ENCODE assay signal across 8 cellular contexts in genomic region chr16:49556252-49557069, GRCh38.
DNase-seq lines count a peak whose midpoint lies in the region; TF ChIP-seq lines count a peak whose summit lies in the region.

No MANE protein-coding gene starts in this region.

- H3K79me2 ChIP-seq in mammary epithelial cell (ENCODE audit: insufficient read depth, low read length) = no peaks in the 10 kb centered on the region
- H3K79me2 ChIP-seq in hepatocyte = no peaks in the 10 kb centered on the region

- no peaks in the 10 kb centered on the region for H3K4me1 Mint-ChIP-seq in MCF 10A (ENCODE audit: insufficient read depth, unreplicated experiment)

- H3K9me2 ChIP-seq in hepatocyte (replicated peaks; ENCODE audit: insufficient read depth) = no peaks in the 10 kb centered on the region

- BruUV-seq in MCF 10A (replicated peaks; lab: Mats Ljungman, UMichigan) (no TSS peak), mammary epithelial cell (replicated peaks; lab: Mats Ljungman, UMichigan) (no TSS peak)

- 61% methylated on average over 9 of the region's 9 CpGs for WGBS in mammary epithelial cell (ENCODE audit: low coverage, missing lambda C conversion rate)
- WGBS in hepatocyte (ENCODE audit: low lambda C conversion rate, missing lambda C conversion rate) = 37% methylated on average over 9 of the region's 9 CpGs
- 40 to 60% methylated on average over 5 to 9 of the region's 9 CpGs for WGBS in transverse colon (ENCODE audit: low coverage in 1 of 2), 2 donors

- H3K9me3 ChIP-seq in mammary epithelial cell (replicated peaks; ENCODE audit: insufficient read depth, low read length) = peaks cover 12% of the 10 kb centered on the region
- no peaks in the 10 kb centered on the region for H3K9me3 ChIP-seq in hepatocyte (ENCODE audit: low read depth)
- H3K9me3 ChIP-seq in transverse colon = no peaks in the 10 kb centered on the region

- TF ChIP-seq CTCF in MCF 10A (IDR thresholded peaks at IDR 0.05; ENCODE audit: unreplicated experiment) (peak; percentile 35), mammary epithelial cell (conservative IDR thresholded peaks at IDR 0.05 in 1 of 2, IDR thresholded peaks at IDR 0.05 in 1 of 2; ENCODE audit: extremely low read depth in 1 of 2, insufficient read depth in 1 of 2, low read depth in 1 of 2, low read length in 2 of 2) (no peak), hepatocyte (IDR thresholded peaks at IDR 0.05; ENCODE audit: poor library complexity) (peak; percentile 76), transverse colon (IDR thresholded peaks at IDR 0.05) (peak; percentile 27 to 40 (median 35))

- H3K4me1 ChIP-seq in mammary epithelial cell (ENCODE audit: insufficient read depth, low read length) (no peaks in the 10 kb centered on the region), hepatocyte (ENCODE audit: insufficient read depth) (peaks cover 14% of the 10 kb centered on the region), transverse colon (no peaks in the 10 kb centered on the region)

- no peak overlapping the region for H3K9ac ChIP-seq in mammary epithelial cell (ENCODE audit: insufficient read depth, low read length)

- H3K27me3 ChIP-seq in mammary epithelial cell (ENCODE audit: insufficient read depth, low read length) = no peaks in the 10 kb centered on the region
- no peaks in the 10 kb centered on the region for H3K27me3 ChIP-seq in hepatocyte
- no peaks in the 10 kb centered on the region for H3K27me3 ChIP-seq in transverse colon

- H3K36me3 Mint-ChIP-seq in MCF 10A (ENCODE audit: insufficient read depth, unreplicated experiment) = no peaks in the 10 kb centered on the region

- no peak overlapping the region for H3K4me3 Mint-ChIP-seq in MCF 10A (ENCODE audit: unreplicated experiment)

- H3K36me3 ChIP-seq in mammary epithelial cell (ENCODE audit: insufficient read depth, low read length) = no peaks in the 10 kb centered on the region
- no peaks in the 10 kb centered on the region for H3K36me3 ChIP-seq in hepatocyte (replicated peaks; ENCODE audit: insufficient read depth, low read depth)
- no peaks in the 10 kb centered on the region for H3K36me3 ChIP-seq in transverse colon

- no peak for TF ChIP-seq POLR2A in transverse colon (IDR thresholded peaks at IDR 0.05)

- dilution Hi-C loops in mammary epithelial cell (cut with HindIII; ENCODE audit: low sequenced_read_pairs) = no loop called here

- H3K4me2 ChIP-seq in mammary epithelial cell (ENCODE audit: insufficient read depth, low read depth, low read length) (no peak overlapping the region), hepatocyte (peak overlapping the region; percentile 69)

- H3K27ac ChIP-seq in mammary epithelial cell (ENCODE audit: insufficient read depth, low read depth, low read length) = no peak overlapping the region
- peak overlapping the region; percentile 38 for H3K27ac ChIP-seq in hepatocyte
- H3K27ac ChIP-seq in transverse colon = no peak overlapping the region

- H3K27ac Mint-ChIP-seq in MCF 10A (ENCODE audit: low read depth, unreplicated experiment) = no peak overlapping the region

- H2AFZ ChIP-seq in mammary epithelial cell (ENCODE audit: low read depth, low read length) (no peak overlapping the region), hepatocyte (no peak overlapping the region)

- H3K4me3 ChIP-seq in mammary epithelial cell (replicated peaks in 1 of 3; ENCODE audit: insufficient read depth in 1 of 3, low read depth in 2 of 3, low read length in 3 of 3) (no peak overlapping the region), hepatocyte (no peak overlapping the region), transverse colon (no peak overlapping the region)

- no peak for DNase-seq in MCF 10A (ENCODE audit: unreplicated experiment)
- no peak for DNase-seq in mammary epithelial cell
- DNase-seq in RKO (ENCODE audit: low spot score) = peak; percentile 45
- peak; percentile 69 for DNase-seq in hepatocyte (ENCODE audit: low spot score)
- no peak for DNase-seq in transverse colon
- DNase-seq in activated CD4-positive, CD25-positive, alpha-beta regulatory T cell (lab: John Stamatoyannopoulos, UW) = no peak
- DNase-seq in AML-193 (lab: John Stamatoyannopoulos, UW) = no peak
- no peak for DNase-seq in activated CD4-positive, alpha-beta T cell treated with anti-CD3 and anti-CD28 coated beads for 4 hours

- H3K27me3 Mint-ChIP-seq in MCF 10A (ENCODE audit: insufficient read depth, unreplicated experiment) = peaks cover 14% of the 10 kb centered on the region

- H4K20me1 ChIP-seq in mammary epithelial cell (ENCODE audit: insufficient read depth, low read length) (no peaks in the 10 kb centered on the region), hepatocyte (ENCODE audit: insufficient read depth, poor library complexity, severe bottlenecking) (no peaks in the 10 kb centered on the region)

- in situ Hi-C loops in mammary epithelial cell (cut with MboI; ENCODE audit: low sequenced_read_pairs in 2 of 2) = no loop called here
- in situ Hi-C loops in transverse colon (cut with MboI; ENCODE audit: low pct_ligation_motif_present in 1 of 4, low pct_unique_long_range_greater_than_20kb in 1 of 4, low sequenced_read_pairs in 3 of 4) = no loop called here

- CTCF ChIA-PET in MCF 10A (lab: Yijun Ruan, JAX) = interaction anchor here (0.5 to 3.2 kb wide), 28 partner anchors 8 to 869 kb away, joined by 3 to 36 read pairs (median 4); no protein-coding TSS in a partner anchor
- CTCF ChIA-PET in mammary epithelial cell (lab: Charles Lee; ENCODE audit: low non-redundant PET) = no interaction called here

- intact Hi-C loops in MCF 10A (cut with micrococcal nuclease) = loop anchor here (1.0 kb wide), 1 partner anchor 366 kb away; no protein-coding TSS in a partner anchor
- intact Hi-C loops in mammary epithelial cell (cut with micrococcal nuclease) = no loop called here
- intact Hi-C loops in transverse colon (cut with DNase I; ENCODE audit: low total_unique reads) = no loop called here

- POLR2A ChIA-PET in MCF 10A (lab: Yijun Ruan, JAX) = no interaction called here

- H3K9me3 Mint-ChIP-seq in MCF 10A (ENCODE audit: unreplicated experiment) = no peaks in the 10 kb centered on the region

- TF ChIP-seq EP300 in transverse colon (IDR thresholded peaks at IDR 0.05; ENCODE audit: low read depth) = no peak

Comparison
In these comparisons a context has a peak if more than half of its experiments do, and no peak if none do; other contexts are left out.
1. CTCF ChIP-seq: peak in MCF 10A (single experiment), hepatocyte (single experiment) and transverse colon (5 of 5); none in mammary epithelial cell (0 of 2).
2. DNase-seq: peak in RKO (single experiment) and hepatocyte (single experiment); none in MCF 10A (single experiment), mammary epithelial cell (single experiment), transverse colon (single experiment), activated CD4-positive, CD25-positive, alpha-beta regulatory T cell (0 of 4), AML-193 (0 of 2) and activated CD4-positive, alpha-beta T cell treated with anti-CD3 and anti-CD28 coated beads for 4 hours (0 of 2).